ENCODE assay signal across 1 cellular context in the genomic region with DNA sequence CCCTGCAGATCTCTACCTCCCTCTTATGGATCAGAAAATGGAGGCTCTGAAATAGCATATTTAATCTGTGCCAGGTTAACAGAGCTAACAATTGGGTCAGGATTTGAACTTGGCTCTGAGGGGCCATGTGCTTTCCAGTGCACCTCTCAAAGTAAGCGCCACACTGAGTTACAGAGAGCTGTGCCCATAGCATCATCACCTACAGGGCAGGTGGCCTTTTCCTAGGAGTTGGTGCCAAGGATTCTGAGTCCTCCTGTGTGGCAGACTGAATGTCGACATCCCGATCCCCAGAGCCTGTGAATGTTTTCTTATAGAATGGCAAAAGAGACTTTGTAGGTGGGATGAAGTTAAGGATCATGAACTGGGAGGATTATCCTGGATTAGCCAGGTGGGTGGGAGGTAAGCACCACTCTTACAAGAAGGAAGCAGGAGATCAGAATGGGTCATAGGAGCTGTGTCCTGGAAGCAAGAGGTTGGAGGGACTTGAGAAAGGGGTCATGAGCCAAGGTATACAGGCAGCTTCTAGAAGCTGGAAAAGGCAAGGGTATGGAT.
TF ChIP-seq lines count a peak whose summit lies in the region.

No MANE protein-coding gene starts in this region.

TF ChIP-seq in endothelial cell of umbilical vein, 7 proteins besides CTCF, POLR2A, EP300 and RAD21 (continued from another document):
- TF ChIP-seq, protein P1, sequence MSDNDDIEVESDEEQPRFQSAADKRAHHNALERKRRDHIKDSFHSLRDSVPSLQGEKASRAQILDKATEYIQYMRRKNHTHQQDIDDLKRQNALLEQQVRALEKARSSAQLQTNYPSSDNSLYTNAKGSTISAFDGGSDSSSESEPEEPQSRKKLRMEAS (IDR thresholded peaks at IDR 0.05; ENCODE audit: insufficient read depth, insufficient read length) = no peak
